ENCODE assay signal across 8 cellular contexts in the genomic region with DNA sequence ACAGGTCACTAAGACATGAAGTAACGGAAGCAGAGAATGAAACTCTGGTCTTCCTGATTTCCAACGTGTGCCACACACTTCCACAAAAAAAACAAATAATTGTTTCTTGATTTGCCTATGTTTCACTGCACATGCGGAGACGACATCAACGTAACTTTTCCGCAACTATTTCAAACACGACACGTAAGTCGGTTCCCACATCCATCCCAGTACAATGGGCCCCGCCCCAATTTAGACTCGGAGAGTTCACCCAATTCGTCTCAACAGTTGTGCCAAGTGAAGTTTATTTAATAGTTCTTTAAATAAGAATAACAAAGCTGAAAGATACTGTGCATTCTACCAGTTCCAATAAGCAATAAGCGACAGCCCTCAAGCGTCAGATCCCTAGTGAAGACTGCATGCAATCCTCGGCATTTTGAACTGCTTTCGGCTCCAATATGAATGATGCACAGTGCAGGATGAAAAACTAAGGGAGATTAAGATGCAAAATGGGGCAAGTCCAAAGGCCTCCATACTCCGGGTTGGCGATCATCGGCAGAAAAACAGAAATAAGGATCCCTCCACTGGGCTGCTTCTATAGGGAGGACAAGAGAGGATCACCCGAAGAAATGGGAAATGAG. TPM values are rescaled to one million over a fixed set of nuclear protein-coding genes. Genes with fewer than 3 reads are reported as not detected.
DNase-seq lines count a peak whose midpoint lies in the region; ATAC-seq lines count a peak whose summit lies in the region.

No MANE protein-coding gene starts in this region.

- H3K4me1 ChIP-seq in trophoblast cell (ENCODE audit: control insufficient read depth in 1 of 2, insufficient read depth in 2 of 2, low read length in 2 of 2), result peaks cover 7 to 9% of the 10 kb centered on the region in 2 experiments

- no peaks in the 10 kb centered on the region for H3K27me3 ChIP-seq in trophoblast cell (ENCODE audit: insufficient read depth, low read length)

- peak overlapping the region; percentile 94 for H3K9ac ChIP-seq in trophoblast cell (ENCODE audit: low read length)

- peak overlapping the region; percentile 49 for H2AK5ac ChIP-seq in trophoblast cell (ENCODE audit: low read length)

- H2BK12ac ChIP-seq in trophoblast cell (ENCODE audit: low read length), result no peak overlapping the region

- H3K79me1 ChIP-seq in trophoblast cell (ENCODE audit: low read length), result peaks cover 12% of the 10 kb centered on the region

- peak overlapping the region; percentile 85 for H3K4me3 ChIP-seq in trophoblast cell (ENCODE audit: low read depth, low read length)

- peak overlapping the region; percentile 55 for H2BK5ac ChIP-seq in trophoblast cell (ENCODE audit: low read depth, low read length, poor library complexity)

- peak overlapping the region; percentile 99 for H3K4ac ChIP-seq in trophoblast cell (ENCODE audit: low read depth, low read length)

- no peak overlapping the region for H3K23ac ChIP-seq in trophoblast cell (ENCODE audit: low read length)

- peak overlapping the region; percentile 99 for H4K12ac ChIP-seq in trophoblast cell (ENCODE audit: low read depth, low read length)

- no peaks in the 10 kb centered on the region for H3K9me3 ChIP-seq in trophoblast cell (ENCODE audit: insufficient read depth, low read depth, low read length)

- peak overlapping the region; percentile 92 for H3K27ac Mint-ChIP-seq in activated T-helper 17 cell treated with anti-CD3 and anti-CD28 coated beads, Interleukin-2, amount 50 U/mL, for 72 hours

- no CpG with 5 or more reads among the region's 20 CpGs for WGBS in trophoblast cell (ENCODE audit: extremely low coverage, insufficient coverage, insufficient read length)

- peak overlapping the region; percentile 68 for H3K27ac ChIP-seq in trophoblast cell (ENCODE audit: low read depth, low read length)

- H3K27me3 Mint-ChIP-seq in activated T-helper 17 cell treated with anti-CD3 and anti-CD28 coated beads, Interleukin-2, amount 50 U/mL, for 72 hours, result no peaks in the 10 kb centered on the region

- peaks cover 13% of the 10 kb centered on the region for H3K4me1 Mint-ChIP-seq in activated T-helper 17 cell treated with anti-CD3 and anti-CD28 coated beads, Interleukin-2, amount 50 U/mL, for 72 hours

- peaks cover 14 to 18% of the 10 kb centered on the region in 2 experiments for H3K36me3 ChIP-seq in trophoblast cell (ENCODE audit: control insufficient read depth in 1 of 2, insufficient read depth in 2 of 2, low read length in 2 of 2)

- H3K18ac ChIP-seq in trophoblast cell (ENCODE audit: low read length), result peak overlapping the region; percentile 63

- peak overlapping the region; percentile 92 for H3K4me3 Mint-ChIP-seq in activated T-helper 17 cell treated with anti-CD3 and anti-CD28 coated beads, Interleukin-2, amount 50 U/mL, for 72 hours

- peaks cover 58% of the 10 kb centered on the region for H3K36me3 Mint-ChIP-seq in activated T-helper 17 cell treated with anti-CD3 and anti-CD28 coated beads, Interleukin-2, amount 50 U/mL, for 72 hours (ENCODE audit: low read depth)

- H4K8ac ChIP-seq in trophoblast cell (ENCODE audit: low read depth, low read length), result peak overlapping the region; percentile 98

- ATAC-seq in activated T-helper 17 cell treated with anti-CD3 and anti-CD28 coated beads, Interleukin-2, amount 50 U/mL, for 72 hours (replicated peaks), result no peak
- ATAC-seq in HG02981 (IDR thresholded peaks at IDR 0.05; ENCODE audit: unreplicated experiment), result no peak

- H2AFZ ChIP-seq in trophoblast cell (ENCODE audit: insufficient read depth, low read length, poor library complexity), result peak overlapping the region; percentile 97

- H2BK120ac ChIP-seq in trophoblast cell (ENCODE audit: insufficient read depth, low read length, poor library complexity), result peak overlapping the region; percentile 50

- peak overlapping the region; percentile 86 for H3K4me2 ChIP-seq in trophoblast cell (ENCODE audit: low read length)

- peaks cover 24% of the 10 kb centered on the region for H3K79me2 ChIP-seq in trophoblast cell (ENCODE audit: control insufficient read depth, insufficient read depth, low read length, poor library complexity)

- DNase-seq in NCI-H2171 (lab: John Stamatoyannopoulos, UW), result peak; percentile 45
- DNase-seq in NCI-H2171 treated with DMSO at 0.1 percent for 48 hours (lab: John Stamatoyannopoulos, UW), result no peak
- DNase-seq in HT1080 (ENCODE audit: low read depth), result peak; percentile 23
- DNase-seq in glomerular visceral epithelial cell (ENCODE audit: extremely low spot score), result peak; percentile 30
- DNase-seq in trophoblast cell, result peak in 1 of 2 donors; percentile 55
- DNase-seq in NCI-H1436 treated with DMSO at 0.1 percent for 48 hours (lab: John Stamatoyannopoulos, UW), result no peak

- no peaks in the 10 kb centered on the region for H3K9me3 Mint-ChIP-seq in activated T-helper 17 cell treated with anti-CD3 and anti-CD28 coated beads, Interleukin-2, amount 50 U/mL, for 72 hours

- H4K91ac ChIP-seq in trophoblast cell (ENCODE audit: low read depth, low read length), result peak overlapping the region; percentile 85

- peak overlapping the region; percentile 46 for H3K14ac ChIP-seq in trophoblast cell (ENCODE audit: low read length)

RNA-seq across cellular contexts. Expression of gene CCT4, which starts 0.7 kb away (rescaled TPM):
- 406 and 477 TPM in 2 replicates for total RNA-seq in HT1080 (2014; rRNA removed; shearing (Covaris generic))
- 302 and 338 TPM in 2 replicates for polyA plus RNA-seq in HT1080 (2015; cell fraction: cytosol; rRNA removed)
- 355 and 414 TPM in 2 replicates for polyA plus RNA-seq in HT1080 (2015; cell fraction: nucleus; rRNA removed)
- 100 to 1,000 TPM; 207 to 369 TPM for total RNA-seq in activated T-helper 17 cell treated with anti-CD3 and anti-CD28 coated beads, Interleukin-2, amount 50 U/mL, for 72 hours
- polyA plus RNA-seq in trophoblast cell (2013), result 167 and 168 TPM in 2 replicates

RNA-seq across cellular contexts. Expression of gene COMMD1, which starts 17.7 kb away (rescaled TPM):
- 20.1 and 20.9 TPM in 2 replicates for total RNA-seq in HT1080 (2014; rRNA removed; shearing (Covaris generic))
- polyA plus RNA-seq in HT1080 (2015; cell fraction: cytosol; rRNA removed), result 19.4 and 30.2 TPM in 2 replicates
- polyA plus RNA-seq in HT1080 (2015; cell fraction: nucleus; rRNA removed), result 13.5 and 17.4 TPM in 2 replicates
- total RNA-seq in activated T-helper 17 cell treated with anti-CD3 and anti-CD28 coated beads, Interleukin-2, amount 50 U/mL, for 72 hours, result 10 to 100 TPM; 17.7 to 27.0 TPM
- polyA plus RNA-seq in trophoblast cell (2013), result 39.3 and 39.7 TPM in 2 replicates

RNA-seq across cellular contexts. Expression of gene FAM161A, which starts 33.9 kb away (rescaled TPM):
- total RNA-seq in HT1080 (2014; rRNA removed; shearing (Covaris generic)), result 1.4 and 3.1 TPM in 2 replicates
- polyA plus RNA-seq in HT1080 (2015; cell fraction: cytosol; rRNA removed), result 2.5 and 2.6 TPM in 2 replicates
- polyA plus RNA-seq in HT1080 (2015; cell fraction: nucleus; rRNA removed), result 11.6 and 12.4 TPM in 2 replicates
- 1 to 10 TPM; 8.7 to 9.8 TPM for total RNA-seq in activated T-helper 17 cell treated with anti-CD3 and anti-CD28 coated beads, Interleukin-2, amount 50 U/mL, for 72 hours
- polyA plus RNA-seq in trophoblast cell (2013), result 3.4 and 3.5 TPM in 2 replicates

Comparison
In these comparisons a context has a peak if more than half of its experiments do, and no peak if none do; other contexts are left out.
1. DNase-seq: peak in NCI-H2171 (single experiment), HT1080 (single experiment) and glomerular visceral epithelial cell (single experiment); none in NCI-H2171 treated with DMSO at 0.1 percent for 48 hours (single experiment) and NCI-H1436 treated with DMSO at 0.1 percent for 48 hours (single experiment).